Comparison of ENCODE assay signal across 8 cellular contexts in genomic region chr9:131709741-131710499, GRCh38. TPM values are rescaled to one million over a fixed set of nuclear protein-coding genes. Genes with fewer than 3 reads are reported as not detected.
DNase-seq lines count a peak whose midpoint lies in the region; ATAC-seq lines count a peak whose summit lies in the region.

No MANE protein-coding gene starts in this region.

- no peaks in the 10 kb centered on the region for H3K36me3 ChIP-seq in iPS-20b (ENCODE audit: insufficient read depth, low read depth, low read length)

- H3K27ac ChIP-seq in iPS-20b (ENCODE audit: low read length) = no peak overlapping the region

- peak; percentile 33 for DNase-seq in SKM-1 treated with dmso at 0.1 percent for 144 hours (lab: John Stamatoyannopoulos, UW; ENCODE audit: unreplicated experiment)
- no peak for DNase-seq in SKM-1 (lab: John Stamatoyannopoulos, UW; ENCODE audit: unreplicated experiment)
- peak; percentile 38 for DNase-seq in activated CD4-positive, alpha-beta T cell treated with anti-CD3 and anti-CD28 coated beads, Interleukin-2, amount 50 U/mL, for 1 hour
- DNase-seq in amniotic stem cell (lab: John Stamatoyannopoulos, UW) = no peak
- no peak for DNase-seq in HuH-7.5 (ENCODE audit: low spot score)
- DNase-seq in cerebellum (ENCODE audit: low spot score) = no peak

- ATAC-seq in HG03045 (IDR thresholded peaks at IDR 0.05; ENCODE audit: unreplicated experiment) = peak; percentile 65

- no peaks in the 10 kb centered on the region for H3K9me3 ChIP-seq in iPS-20b (ENCODE audit: insufficient read depth, low read depth, low read length)

- H3K9ac ChIP-seq in iPS-20b (ENCODE audit: low read depth, low read length) = 0 out of 2 replicates have a peak overlapping the region, but pooled peaks have one; percentile 35

- no peak overlapping the region for H3K4me3 ChIP-seq in iPS-20b (ENCODE audit: low read length)

- peaks cover 32% of the 10 kb centered on the region for H3K4me1 ChIP-seq in iPS-20b (ENCODE audit: insufficient read depth, low read length)

- no peaks in the 10 kb centered on the region for H3K27me3 ChIP-seq in iPS-20b (ENCODE audit: insufficient read depth, low read length)

RNA-seq across cellular contexts. Expression of gene RAPGEF1, which starts 30.0 kb away (rescaled TPM):
- total RNA-seq in cerebellum = 45.8 TPM

Comparison
In these comparisons a context has a peak if more than half of its experiments do, and no peak if none do; other contexts are left out.
1. DNase-seq: peak in SKM-1 treated with dmso at 0.1 percent for 144 hours (single experiment) and activated CD4-positive, alpha-beta T cell treated with anti-CD3 and anti-CD28 coated beads, Interleukin-2, amount 50 U/mL, for 1 hour (single experiment); none in SKM-1 (single experiment), amniotic stem cell (single experiment), HuH-7.5 (single experiment) and cerebellum (single experiment).